Comparison of ENCODE assay signal across 23 cellular contexts in genomic region chr2:134739261-134739878, GRCh38. TPM values are rescaled to one million over a fixed set of nuclear protein-coding genes. Genes with fewer than 3 reads are reported as not detected.
DNase-seq lines count a peak whose midpoint lies in the region; ATAC-seq lines count a peak whose summit lies in the region.
"Had no signal": no experiment of that assay in that cellular context is flagged by ENCODE, and none has a peak within 500 bp of the region (broad histone marks: within the 10 kb centered on the region; RNA-seq: fewer than 3 reads in every experiment).

No MANE protein-coding gene starts in this region.

- no peak overlapping the region for H3K4me3 Mint-ChIP-seq in activated naive CD8-positive, alpha-beta T cell treated with anti-CD3 and anti-CD28 coated beads, Interleukin-2, amount 50 U/mL, for 24 hours
- H3K4me3 Mint-ChIP-seq in activated naive CD8-positive, alpha-beta T cell treated with anti-CD3 and anti-CD28 coated beads for 36 hours, result no peak overlapping the region
- peak overlapping the region; percentile 34 to 91 (median 68) for H3K4me3 Mint-ChIP-seq in IgD-negative memory B cell
- H3K4me3 Mint-ChIP-seq: CD4-positive, CD25-positive, alpha-beta regulatory T cell; H9; T-helper 2 cell treated with Interferon-gamma antibody and Interleukin-4, amounts not matched to agents 5 μg/mL and 100 μg/mL, for 36 hours had no signal

- peaks cover 24% of the 10 kb centered on the region for H3K27me3 Mint-ChIP-seq in activated naive CD8-positive, alpha-beta T cell treated with anti-CD3 and anti-CD28 coated beads, Interleukin-2, amount 50 U/mL, for 24 hours
- peaks cover 30% of the 10 kb centered on the region for H3K27me3 Mint-ChIP-seq in activated naive CD8-positive, alpha-beta T cell treated with anti-CD3 and anti-CD28 coated beads for 36 hours
- H3K27me3 Mint-ChIP-seq in IgD-negative memory B cell, result peaks cover 3% of the 10 kb centered on the region

- no peak for DNase-seq in activated naive CD8-positive, alpha-beta T cell treated with anti-CD3 and anti-CD28 coated beads, Interleukin-2, amount 50 U/mL, for 24 hours
- DNase-seq in activated naive CD8-positive, alpha-beta T cell treated with anti-CD3 and anti-CD28 coated beads for 36 hours, result no peak
- DNase-seq in activated CD4-positive, alpha-beta T cell treated with anti-CD3 and anti-CD28 coated beads for 4 hours, result no peak
- DNase-seq in kidney glomerular epithelial cell (lab: John Stamatoyannopoulos, UW), result no peak
- DNase-seq in NCI-H1417 treated with DMSO at 0.1 percent for 48 hours (lab: John Stamatoyannopoulos, UW), result no peak
- DNase-seq: activated CD4-positive, CD25-positive, alpha-beta regulatory T cell treated with anti-CD3 and anti-CD28 coated beads, Interleukin-2, amount 50 U/mL, for 72 hours; amniotic stem cell; caudate nucleus; CD4-positive, CD25-positive, alpha-beta regulatory T cell; DMS79 treated with DMSO at 0.1 percent for 48 hours; effector memory CD4-positive, alpha-beta T cell; H9; kidney; NCI-H2029; NCI-H510A treated with DMSO at 0.1 percent for 48 hours; psoas muscle; SHP77 had no signal

- ATAC-seq in activated naive CD8-positive, alpha-beta T cell treated with anti-CD3 and anti-CD28 coated beads, Interleukin-2, amount 50 U/mL, for 24 hours, result peak; percentile 10
- peak; percentile 43 for ATAC-seq in esophagus mucosa
- ATAC-seq in activated CD4-positive, CD25-positive, alpha-beta regulatory T cell treated with anti-CD3 and anti-CD28 coated beads, Interleukin-2, amount 50 U/mL, for 24 hours, result no peak
- ATAC-seq: psoas muscle had no signal

- no peak overlapping the region for H3K27ac Mint-ChIP-seq in activated naive CD8-positive, alpha-beta T cell treated with anti-CD3 and anti-CD28 coated beads, Interleukin-2, amount 50 U/mL, for 24 hours
- H3K27ac Mint-ChIP-seq in activated naive CD8-positive, alpha-beta T cell treated with anti-CD3 and anti-CD28 coated beads for 36 hours, result no peak overlapping the region
- H3K27ac Mint-ChIP-seq in IgD-negative memory B cell, result peak overlapping the region; percentile 93 to 98 (median 96)
- H3K27ac Mint-ChIP-seq: activated T-helper 2 cell treated with anti-CD3 and anti-CD28 coated beads, Interferon-gamma antibody, Interleukin-2, Interleukin-4, amounts not matched to agents 10 μg/mL and 5 μg/mL and 100 μg/mL, durations not matched to agents 14 hours and 24 hours and 36 hours; CD4-positive, CD25-positive, alpha-beta regulatory T cell; H9; T-helper 2 cell treated with Interferon-gamma antibody and Interleukin-4, amounts not matched to agents 5 μg/mL and 100 μg/mL, for 36 hours had no signal

- H3K4me1 Mint-ChIP-seq in activated naive CD8-positive, alpha-beta T cell treated with anti-CD3 and anti-CD28 coated beads, Interleukin-2, amount 50 U/mL, for 24 hours, result peaks cover 13% of the 10 kb centered on the region
- H3K4me1 Mint-ChIP-seq in activated naive CD8-positive, alpha-beta T cell treated with anti-CD3 and anti-CD28 coated beads for 36 hours, result no peaks in the 10 kb centered on the region
- peaks cover 49 to 60% (median 59%) of the 10 kb centered on the region in 3 donors for H3K4me1 Mint-ChIP-seq in IgD-negative memory B cell

- H3K9me3 Mint-ChIP-seq in activated naive CD8-positive, alpha-beta T cell treated with anti-CD3 and anti-CD28 coated beads, Interleukin-2, amount 50 U/mL, for 24 hours, result no peaks in the 10 kb centered on the region
- H3K9me3 Mint-ChIP-seq in activated naive CD8-positive, alpha-beta T cell treated with anti-CD3 and anti-CD28 coated beads for 36 hours, result no peaks in the 10 kb centered on the region
- H3K9me3 Mint-ChIP-seq in IgD-negative memory B cell, result no peaks in the 10 kb centered on the region
- H3K9me3 Mint-ChIP-seq: activated T-helper 2 cell treated with anti-CD3 and anti-CD28 coated beads, Interferon-gamma antibody, Interleukin-2, Interleukin-4, amounts not matched to agents 10 μg/mL and 5 μg/mL and 100 μg/mL, durations not matched to agents 14 hours and 24 hours and 36 hours; H9; T-helper 2 cell treated with Interferon-gamma antibody and Interleukin-4, amounts not matched to agents 5 μg/mL and 100 μg/mL, for 36 hours had no signal

- H3K36me3 Mint-ChIP-seq in activated naive CD8-positive, alpha-beta T cell treated with anti-CD3 and anti-CD28 coated beads, Interleukin-2, amount 50 U/mL, for 24 hours (ENCODE audit: low read depth), result no peaks in the 10 kb centered on the region
- no peaks in the 10 kb centered on the region for H3K36me3 Mint-ChIP-seq in activated naive CD8-positive, alpha-beta T cell treated with anti-CD3 and anti-CD28 coated beads for 36 hours
- peaks cover 3% of the 10 kb centered on the region for H3K36me3 Mint-ChIP-seq in IgD-negative memory B cell
- H3K36me3 Mint-ChIP-seq: CD4-positive, CD25-positive, alpha-beta regulatory T cell had no signal

RNA-seq across cellular contexts. Expression of gene TMEM163, which starts 20.6 kb away (rescaled TPM):
- not detected for total RNA-seq in activated naive CD8-positive, alpha-beta T cell treated with anti-CD3 and anti-CD28 coated beads for 36 hours
- 1.2 TPM for polyA plus RNA-seq in IgD-negative memory B cell
- 0.20 TPM for total RNA-seq in esophagus mucosa
- total RNA-seq: MCF 10A had no signal

Comparison
In these comparisons a context has a peak if more than half of its experiments do, and no peak if none do; other contexts are left out.
1. ATAC-seq: peak in activated naive CD8-positive, alpha-beta T cell treated with anti-CD3 and anti-CD28 coated beads, Interleukin-2, amount 50 U/mL, for 24 hours (single experiment) and esophagus mucosa (single experiment); none in activated CD4-positive, CD25-positive, alpha-beta regulatory T cell treated with anti-CD3 and anti-CD28 coated beads, Interleukin-2, amount 50 U/mL, for 24 hours (0 of 2).
2. H3K27ac Mint-ChIP-seq: peak in IgD-negative memory B cell (3 of 3); none in activated naive CD8-positive, alpha-beta T cell treated with anti-CD3 and anti-CD28 coated beads, Interleukin-2, amount 50 U/mL, for 24 hours (single experiment) and activated naive CD8-positive, alpha-beta T cell treated with anti-CD3 and anti-CD28 coated beads for 36 hours (single experiment).
3. H3K4me3 Mint-ChIP-seq: peak in IgD-negative memory B cell (4 of 4); none in activated naive CD8-positive, alpha-beta T cell treated with anti-CD3 and anti-CD28 coated beads, Interleukin-2, amount 50 U/mL, for 24 hours (single experiment) and activated naive CD8-positive, alpha-beta T cell treated with anti-CD3 and anti-CD28 coated beads for 36 hours (single experiment).